7 cellular contexts compared by ENCODE assay signal in genomic region chr3:52237659-52238172, GRCh38. TPM values are rescaled to one million over a fixed set of nuclear protein-coding genes. Genes with fewer than 3 reads are reported as not detected.
A peak's percentile ranks its signal among the peaks of the same experiment; 100 is the strongest.
DNase-seq lines count a peak whose midpoint lies in the region; ATAC-seq, FAIRE-seq and TF ChIP-seq lines count a peak whose summit lies in the region.

No MANE protein-coding gene starts in this region.

- H3K27ac ChIP-seq in GM23338 (ENCODE audit: low read depth) (no peak overlapping the region), PC-3 (ENCODE audit: low read length) (peak overlapping the region; percentile 93), kidney (ENCODE audit: low read depth in 2 of 2, low read length in 2 of 2) (peak overlapping the region; percentile 86 to 87), spleen (peak overlapping the region in 7 of 8 donors; percentile 89 to 98 (median 95))

- intact Hi-C loops in PC-3 (cut with micrococcal nuclease) (loop anchor here (1.0 to 5.0 kb wide), 3 partner anchors 17 to 100 kb away; partner anchors contain the start of gene WDR82), kidney (cut with DNase I) (no loop called here), spleen (cut with DNase I; ENCODE audit: low total_unique reads) (loop anchor here (5.0 kb wide), 1 partner anchor 40 kb away; the partner anchor contains the start of gene WDR82)

- H3K27me3 ChIP-seq in GM23338 (ENCODE audit: insufficient read depth) (no peaks in the 10 kb centered on the region), PC-3 (ENCODE audit: low read length) (no peaks in the 10 kb centered on the region), spleen (replicated peaks in 1 of 7) (no peaks in the 10 kb centered on the region)

- peaks cover 16% of the 10 kb centered on the region; the same call in 1 of the 2 replicates for H3F3A ChIP-seq in GM23338 (replicated peaks; ENCODE audit: low read depth)
- no peaks in the 10 kb centered on the region for H3F3A ChIP-seq in PC-3 (ENCODE audit: low read length, unreplicated experiment)

- FAIRE-seq in kidney (lab: Jason Lieb, UNC) = no peak

- H3K9me2 ChIP-seq in GM23338 (ENCODE audit: insufficient read depth) (no peaks in the 10 kb centered on the region), PC-3 (replicated peaks; ENCODE audit: low read length) (no peaks in the 10 kb centered on the region)

- POLR2A ChIA-PET in PC-3 (lab: Charles Lee; ENCODE audit: unreplicated experiment) = interaction anchor here (0.9 to 1.0 kb wide), 4 partner anchors 12 to 41 kb away, joined by 3 to 11 read pairs (median 8); partner anchors contain the start of gene WDR82

- CTCF ChIA-PET in PC-3 (lab: Charles Lee) = interaction anchor here (0.6 to 2.3 kb wide), 5 partner anchors 17 to 181 kb away, joined by 3 to 28 read pairs (median 5); partner anchors contain the start of gene POC1A

- peaks cover 15% of the 10 kb centered on the region for H3K36me3 Mint-ChIP-seq in GM23338 (ENCODE audit: low read depth)

- ATAC-seq in GM23338 (peak; percentile 49), PC-3 (peak; percentile 77), GM18520 (IDR thresholded peaks at IDR 0.05; ENCODE audit: unreplicated experiment) (no peak), HG03469 (IDR thresholded peaks at IDR 0.05; ENCODE audit: unreplicated experiment) (no peak)

- H3K4me1 ChIP-seq in GM23338 (ENCODE audit: insufficient read depth) (peaks cover 33% of the 10 kb centered on the region), PC-3 (ENCODE audit: insufficient read depth, low read length) (peaks cover 32% of the 10 kb centered on the region), kidney (ENCODE audit: control insufficient read depth in 1 of 2, insufficient read depth in 1 of 2, low read depth in 1 of 2, low read length in 2 of 2) (peaks cover 13 to 30% of the 10 kb centered on the region in 2 donors), spleen (peaks cover 29 to 89% (median 70%) of the 10 kb centered on the region in 6 donors)

- H4K20me1 ChIP-seq in GM23338 (replicated peaks; ENCODE audit: insufficient read depth) = 0 out of 2 replicates have a peak, but pooled peaks cover 5% of the 10 kb centered on the region
- H4K20me1 ChIP-seq in PC-3 (ENCODE audit: low read length) = no peaks in the 10 kb centered on the region

- WGBS in spleen, 5 donors = 21 to 46% (median 22%) methylated on average over 3 to 8 of the region's 8 CpGs

- DNase-seq in GM23338 (ENCODE audit: low spot score) (peak; percentile 72), PC-3 (peak; percentile 91), cerebellar cortex (ENCODE audit: low spot score) (peak; percentile 92), kidney (peak; percentile 91), spleen (peak; percentile 91)

- H3K4me1 Mint-ChIP-seq in GM23338 = peaks cover 51% of the 10 kb centered on the region

- H3K9me3 ChIP-seq in PC-3 (ENCODE audit: low read length) (no peaks in the 10 kb centered on the region), kidney (ENCODE audit: control insufficient read depth in 1 of 2, low read length in 2 of 2) (no peaks in the 10 kb centered on the region), spleen (no peaks in the 10 kb centered on the region)

- H3K4me2 ChIP-seq in GM23338 (peak overlapping the region; percentile 99), PC-3 (ENCODE audit: low read length) (peak overlapping the region; percentile 82)

- no peak for TF ChIP-seq POLR2A in spleen (IDR thresholded peaks at IDR 0.05)

- H2AFZ ChIP-seq in GM23338 (no peak overlapping the region), PC-3 (ENCODE audit: low read length) (peak overlapping the region; percentile 40; the same call in 1 of the 2 replicates)

- H3K79me2 ChIP-seq in GM23338 (replicated peaks; ENCODE audit: insufficient read depth) (peaks cover 25% of the 10 kb centered on the region), PC-3 (ENCODE audit: low read length) (peaks cover 56% of the 10 kb centered on the region)

- peaks cover 15% of the 10 kb centered on the region for H3K27me3 Mint-ChIP-seq in GM23338 (ENCODE audit: insufficient read depth, low read depth, poor library complexity)

- no TSS peak for BruUV-seq in PC-3 (replicated peaks; lab: Mats Ljungman, UMichigan)

- H3K4me3 Mint-ChIP-seq in GM23338 = peak overlapping the region; percentile 96

- H3K36me3 ChIP-seq in GM23338 (ENCODE audit: insufficient read depth) (no peaks in the 10 kb centered on the region), PC-3 (ENCODE audit: low read depth, low read length) (peaks cover 5% of the 10 kb centered on the region; the same call in 1 of the 2 replicates), kidney (ENCODE audit: control insufficient read depth in 1 of 2, insufficient read depth in 2 of 2, low read length in 2 of 2) (no peaks in the 10 kb centered on the region), spleen (peaks cover 0 to 32% (median 11%) of the 10 kb centered on the region in 6 donors)

- TF ChIP-seq CTCF in GM23338 (conservative IDR thresholded peaks at IDR 0.05; ENCODE audit: low read depth in 2 of 2) = no peak; a peak in 1 of 4 replicates
- 0 out of 2 replicates have a peak, but pooled peaks have one; percentile 20 for TF ChIP-seq CTCF in PC-3 (conservative IDR thresholded peaks at IDR 0.05; ENCODE audit: low read depth, low read length)
- TF ChIP-seq CTCF in kidney (IDR thresholded peaks at IDR 0.05; ENCODE audit: borderline replicate concordance, extremely low read depth, insufficient read depth) = no peak
- TF ChIP-seq CTCF in spleen (IDR thresholded peaks at IDR 0.05 in 8 of 11, conservative IDR thresholded peaks at IDR 0.05 in 3 of 11) = no peak

- no peaks in the 10 kb centered on the region for H3K9me3 Mint-ChIP-seq in GM23338

- peak overlapping the region; percentile 88; the same call in 1 of the 2 replicates for H3K27ac Mint-ChIP-seq in GM23338

- peak overlapping the region; percentile 88 for H3K9ac ChIP-seq in PC-3 (ENCODE audit: low read length)
- peak overlapping the region in 1 of 2 donors; percentile 73 for H3K9ac ChIP-seq in kidney (ENCODE audit: low read length in 2 of 2)

- peak overlapping the region; percentile 93 for H3K4me3 ChIP-seq in GM23338
- peak overlapping the region; percentile 97 for H3K4me3 ChIP-seq in PC-3 (ENCODE audit: low read length)
- peak overlapping the region; percentile 93 to 97 for H3K4me3 ChIP-seq in kidney (ENCODE audit: low read length in 2 of 2)
- peak overlapping the region in 7 of 8 donors; percentile 90 to 98 (median 95) for H3K4me3 ChIP-seq in spleen

TF ChIP-seq in GM23338, 12 proteins besides CTCF, POLR2A, EP300 and RAD21 (continues in another document):
- no peak for TF ChIP-seq POLR2AphosphoS5 (IDR thresholded peaks at IDR 0.05; ENCODE audit: low read depth)

RNA-seq across cellular contexts. Expression of gene TWF2, which starts 1.2 kb away (rescaled TPM):
- total RNA-seq in GM23338 (2014; rRNA removed; shearing (Covaris generic)) = 120 and 123 TPM in 2 replicates
- 38.6 and 38.9 TPM in 2 replicates for polyA plus RNA-seq in GM23338 (2016; fragmentation: Nextera tagmentation; extraction: Ambion mirVana)
- total RNA-seq in PC-3 (2014; rRNA removed) = 147 and 166 TPM in 2 replicates
- total RNA-seq in kidney = 59.9 TPM
- polyA plus RNA-seq in kidney (ENCODE audit: insufficient read depth, low read depth, low replicate concordance) = 44.0 TPM
- 100 to 1,000 TPM in 1 of 7 donors, 10 to 100 TPM in 6; 57.5 to 109 (median 68.2) TPM for total RNA-seq in spleen
- 10 to 100 TPM; 47.3 to 71.4 (median 59.8) TPM for polyA plus RNA-seq in spleen

RNA-seq across cellular contexts. Expression of gene PPM1M, which starts 7.8 kb away (rescaled TPM):
- total RNA-seq in GM23338 (2014; rRNA removed; shearing (Covaris generic)) = 1.8 and 4.0 TPM in 2 replicates
- polyA plus RNA-seq in GM23338 (2016; fragmentation: Nextera tagmentation; extraction: Ambion mirVana) = 2.2 and 2.8 TPM in 2 replicates
- total RNA-seq in PC-3 (2014; rRNA removed) = 8.5 and 12.4 TPM in 2 replicates
- 32.5 TPM for total RNA-seq in kidney
- polyA plus RNA-seq in kidney (ENCODE audit: insufficient read depth, low read depth, low replicate concordance) = 23.2 TPM
- total RNA-seq in spleen = 10 to 100 TPM; 26.3 to 77.8 (median 55.8) TPM
- 10 to 100 TPM; 29.2 to 37.2 (median 33.6) TPM for polyA plus RNA-seq in spleen

RNA-seq across cellular contexts. Expression of gene TLR9, which starts 12.3 kb away (rescaled TPM):
- not detected in 2 replicates for total RNA-seq in GM23338 (2014; rRNA removed; shearing (Covaris generic))
- polyA plus RNA-seq in GM23338 (2016; fragmentation: Nextera tagmentation; extraction: Ambion mirVana) = not detected in 2 replicates
- total RNA-seq in PC-3 (2014; rRNA removed) = not detected in 2 replicates
- 0.94 TPM for total RNA-seq in kidney
- polyA plus RNA-seq in kidney (ENCODE audit: insufficient read depth, low read depth, low replicate concordance) = not detected
- 1 to 10 TPM; 2.3 to 7.7 (median 4.2) TPM for total RNA-seq in spleen
- 1 to 10 TPM in 1 of 3 donors, under 1 TPM in 1, not detected in 1; 0.55 to 3.8 TPM for polyA plus RNA-seq in spleen

RNA-seq across cellular contexts. Expression of gene ALAS1, which starts 39.8 kb away (rescaled TPM):
- 37.7 and 42.8 TPM in 2 replicates for total RNA-seq in GM23338 (2014; rRNA removed; shearing (Covaris generic))
- 17.8 and 19.2 TPM in 2 replicates for polyA plus RNA-seq in GM23338 (2016; fragmentation: Nextera tagmentation; extraction: Ambion mirVana)
- 63.5 and 69.5 TPM in 2 replicates for total RNA-seq in PC-3 (2014; rRNA removed)
- 42.8 TPM for total RNA-seq in kidney
- 77.2 TPM for polyA plus RNA-seq in kidney (ENCODE audit: insufficient read depth, low read depth, low replicate concordance)
- 10 to 100 TPM; 25.3 to 40.8 (median 33.8) TPM for total RNA-seq in spleen
- 10 to 100 TPM; 13.0 to 25.3 (median 15.4) TPM for polyA plus RNA-seq in spleen

RNA-seq across cellular contexts. Expression of gene WDR82, which starts 40.7 kb away (rescaled TPM):
- total RNA-seq in GM23338 (2014; rRNA removed; shearing (Covaris generic)) = 69.8 and 71.8 TPM in 2 replicates
- 25.2 and 31.2 TPM in 2 replicates for polyA plus RNA-seq in GM23338 (2016; fragmentation: Nextera tagmentation; extraction: Ambion mirVana)
- 56.2 and 56.4 TPM in 2 replicates for total RNA-seq in PC-3 (2014; rRNA removed)
- 75.8 TPM for total RNA-seq in kidney
- polyA plus RNA-seq in kidney (ENCODE audit: insufficient read depth, low read depth, low replicate concordance) = 20.9 TPM
- total RNA-seq in spleen = 10 to 100 TPM; 60.5 to 80.6 (median 72.0) TPM
- 10 to 100 TPM; 20.9 to 35.8 (median 23.6) TPM for polyA plus RNA-seq in spleen

Comparison
In these comparisons a context has a peak if more than half of its experiments do, and no peak if none do; other contexts are left out.
1. ATAC-seq: peak in GM23338 (single experiment) and PC-3 (single experiment); none in GM18520 (single experiment) and HG03469 (single experiment).
2. Peak in every context shown above with its lines, with median percentiles within 50 percentile points of each other: DNase-seq and H3K4me3 ChIP-seq.